In the genomic region with DNA sequence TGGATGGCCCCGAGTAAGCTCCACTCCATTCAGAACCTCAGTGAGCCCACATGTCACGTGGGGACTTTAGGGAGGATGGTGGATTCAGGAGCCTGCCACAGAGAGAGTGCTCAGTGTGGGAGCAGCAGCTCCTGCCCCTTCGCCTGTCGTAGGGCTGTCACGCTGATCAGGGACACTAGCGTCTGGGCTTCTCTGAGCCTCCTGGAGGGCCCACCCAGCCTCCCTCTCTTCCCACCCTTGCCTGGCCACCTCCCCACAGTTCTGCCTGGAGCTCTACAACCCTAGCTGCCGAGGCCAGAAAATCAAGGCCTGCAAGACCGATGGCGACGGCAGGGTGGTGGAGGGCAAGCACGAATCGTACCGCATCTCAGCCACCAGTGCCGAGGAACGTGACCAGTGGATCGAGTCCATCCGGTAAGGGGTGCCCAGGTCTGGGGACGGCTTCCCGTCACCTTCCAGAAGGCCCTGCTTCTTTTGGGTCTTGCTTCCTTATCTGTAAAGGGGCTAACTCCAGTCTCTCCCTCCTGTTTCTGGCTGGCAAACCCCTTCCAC, we compare ENCODE assay signal across 23 cellular contexts. TPM values are rescaled to one million over a fixed set of nuclear protein-coding genes. Genes with fewer than 3 reads are reported as not detected.
DNase-seq lines count a peak whose midpoint lies in the region; ATAC-seq and TF ChIP-seq lines count a peak whose summit lies in the region.
"Had no signal": no experiment of that assay in that cellular context is flagged by ENCODE, and none has a peak within 500 bp of the region (broad histone marks: within the 10 kb centered on the region; RNA-seq: fewer than 3 reads in every experiment).

No MANE protein-coding gene starts in this region.

- POLR2A ChIA-PET in activated CD4-positive, alpha-beta T cell treated with anti-CD3 and anti-CD28 coated beads for 36 hours (lab: Charles Lee), result no interaction called here

- H3K27ac ChIP-seq in HL-60 (replicated peaks), result peak overlapping the region; percentile 92
- peak overlapping the region; percentile 94 for H3K27ac ChIP-seq in neutrophil
- H3K27ac ChIP-seq: prostate gland, tibial nerve, VCaP had no signal

- no peaks in the 10 kb centered on the region for H3K27me3 ChIP-seq in HL-60 (ENCODE audit: insufficient read depth, poor library complexity, severe bottlenecking)
- no peaks in the 10 kb centered on the region for H3K27me3 ChIP-seq in neutrophil
- H3K27me3 ChIP-seq: tibial nerve had no signal

- H3K4me1 Mint-ChIP-seq in activated CD4-positive, alpha-beta T cell treated with anti-CD3 and anti-CD28 coated beads for 36 hours, result peaks cover 74% of the 10 kb centered on the region
- peaks cover 84% of the 10 kb centered on the region for H3K4me1 Mint-ChIP-seq in dendritic cell treated with granulocyte-macrophage colony-stimulating factor and Interleukin-4, amounts not matched to agents 40 ng/mL and 50 ng/mL, for 4 days (ENCODE audit: low read depth)

- peaks cover 6% of the 10 kb centered on the region for H3K9me3 ChIP-seq in neutrophil
- H3K9me3 ChIP-seq: prostate gland, tibial nerve had no signal

- H3K4me3 Mint-ChIP-seq in activated CD4-positive, alpha-beta T cell treated with anti-CD3 and anti-CD28 coated beads for 36 hours, result no peak overlapping the region
- no peak overlapping the region for H3K4me3 Mint-ChIP-seq in dendritic cell treated with granulocyte-macrophage colony-stimulating factor and Interleukin-4, amounts not matched to agents 40 ng/mL and 50 ng/mL, for 4 days
- H3K4me3 Mint-ChIP-seq: activated CD4-positive, alpha-beta memory T cell treated with anti-CD3 and anti-CD28 coated beads, Interleukin-2, amount 10 ng/mL, durations not matched to agents 7 days and 5 days; activated T-cell treated with anti-CD3 and anti-CD28 coated beads, Interleukin-2, amount 50 U/mL, for 24 hours; HFFc6; mesothelial cell of epicardium; nephron progenitor cell had no signal

- no peak for DNase-seq in activated CD4-positive, alpha-beta T cell treated with anti-CD3 and anti-CD28 coated beads for 36 hours
- no peak for DNase-seq in activated CD4-positive, alpha-beta T cell treated with anti-CD3 and anti-CD28 coated beads, Interleukin-2, amount 50 U/mL, for 48 hours
- DNase-seq in HL-60 (ENCODE audit: low read depth in 1 of 2, low spot score in 1 of 2) (no peak), NCI-H524 (lab: John Stamatoyannopoulos, UW) (no peak), NCI-H226 (no peak), NCI-H82 (lab: John Stamatoyannopoulos, UW) (no peak)
- DNase-seq: activated CD4-positive, alpha-beta memory T cell treated with anti-CD3 and anti-CD28 coated beads, Interleukin-2, amount 10 ng/mL, durations not matched to agents 7 days and 5 days; activated naive CD4-positive, alpha-beta T cell; activated T-cell treated with anti-CD3 and anti-CD28 coated beads, Interleukin-2, amount 50 U/mL, for 24 hours; Calu3; HFFc6; Karpas-422; NCI-H1930; nephron progenitor cell; PC-3; SIG-M5; stimulated activated naive CD4-positive, alpha-beta T cell treated with Interleukin-2 at 50 U/mL for 16 hours had no signal

- TF ChIP-seq CTCF in HL-60 (IDR thresholded peaks at IDR 0.05; ENCODE audit: insufficient read depth, low read length), result no peak
- TF ChIP-seq CTCF in neutrophil (IDR thresholded peaks at IDR 0.05), result no peak

- CTCF ChIA-PET in activated CD4-positive, alpha-beta T cell treated with anti-CD3 and anti-CD28 coated beads for 36 hours (lab: Charles Lee), result no interaction called here

- no peaks in the 10 kb centered on the region for H3K27me3 Mint-ChIP-seq in activated CD4-positive, alpha-beta T cell treated with anti-CD3 and anti-CD28 coated beads for 36 hours
- H3K27me3 Mint-ChIP-seq in dendritic cell treated with granulocyte-macrophage colony-stimulating factor and Interleukin-4, amounts not matched to agents 40 ng/mL and 50 ng/mL, for 4 days, result no peaks in the 10 kb centered on the region
- H3K27me3 Mint-ChIP-seq: activated CD4-positive, alpha-beta memory T cell treated with anti-CD3 and anti-CD28 coated beads, Interleukin-2, amount 10 ng/mL, durations not matched to agents 7 days and 5 days; activated T-cell treated with anti-CD3 and anti-CD28 coated beads, Interleukin-2, amount 50 U/mL, for 24 hours had no signal

- no peaks in the 10 kb centered on the region for H3K9me3 Mint-ChIP-seq in activated CD4-positive, alpha-beta T cell treated with anti-CD3 and anti-CD28 coated beads for 36 hours (ENCODE audit: low read depth)
- H3K9me3 Mint-ChIP-seq in dendritic cell treated with granulocyte-macrophage colony-stimulating factor and Interleukin-4, amounts not matched to agents 40 ng/mL and 50 ng/mL, for 4 days, result no peaks in the 10 kb centered on the region
- H3K9me3 Mint-ChIP-seq: activated CD4-positive, alpha-beta memory T cell treated with anti-CD3 and anti-CD28 coated beads, Interleukin-2, amount 10 ng/mL, durations not matched to agents 7 days and 5 days; activated T-cell treated with anti-CD3 and anti-CD28 coated beads, Interleukin-2, amount 50 U/mL, for 24 hours; HFFc6; mesothelial cell of epicardium; nephron progenitor cell had no signal

- intact Hi-C loops in activated CD4-positive, alpha-beta T cell treated with anti-CD3 and anti-CD28 coated beads for 36 hours (cut with DNase I, micrococcal nuclease), result no loop called here
- intact Hi-C loops in dendritic cell treated with granulocyte-macrophage colony-stimulating factor and Interleukin-4, amounts not matched to agents 40 ng/mL and 50 ng/mL, for 4 days (cut with micrococcal nuclease), result loop anchor here (1.0 to 2.0 kb wide), 2 partner anchors 27 to 45 kb away; no protein-coding TSS in a partner anchor

- peaks cover 92% of the 10 kb centered on the region for H3K36me3 ChIP-seq in neutrophil
- H3K36me3 ChIP-seq: prostate gland, tibial nerve had no signal

- peaks cover 86 to 90% of the 10 kb centered on the region in 2 experiments for H3K4me1 ChIP-seq in neutrophil (ENCODE audit: control insufficient read depth in 1 of 2, insufficient read depth in 1 of 2, low read depth in 1 of 2, low read length in 1 of 2)

- H3K36me3 Mint-ChIP-seq in activated CD4-positive, alpha-beta T cell treated with anti-CD3 and anti-CD28 coated beads for 36 hours (ENCODE audit: low read depth), result peaks cover 10% of the 10 kb centered on the region
- peaks cover 82% of the 10 kb centered on the region for H3K36me3 Mint-ChIP-seq in dendritic cell treated with granulocyte-macrophage colony-stimulating factor and Interleukin-4, amounts not matched to agents 40 ng/mL and 50 ng/mL, for 4 days (ENCODE audit: low read depth)
- H3K36me3 Mint-ChIP-seq: mesothelial cell of epicardium had no signal

- H3K27ac Mint-ChIP-seq in activated CD4-positive, alpha-beta T cell treated with anti-CD3 and anti-CD28 coated beads for 36 hours, result peak overlapping the region; percentile 13
- peak overlapping the region; percentile 89 for H3K27ac Mint-ChIP-seq in dendritic cell treated with granulocyte-macrophage colony-stimulating factor and Interleukin-4, amounts not matched to agents 40 ng/mL and 50 ng/mL, for 4 days
- H3K27ac Mint-ChIP-seq: activated T-cell treated with anti-CD3 and anti-CD28 coated beads, Interleukin-2, amount 50 U/mL, for 24 hours; HFFc6; mesothelial cell of epicardium; nephron progenitor cell had no signal

- ATAC-seq in activated CD4-positive, alpha-beta T cell treated with anti-CD3 and anti-CD28 coated beads for 36 hours, result no peak
- ATAC-seq: PC-3 had no signal

- no peak overlapping the region for H3K4me3 ChIP-seq in HL-60 (replicated peaks; ENCODE audit: insufficient read depth, low read length)
- peak overlapping the region; percentile 46 to 60 for H3K4me3 ChIP-seq in neutrophil (ENCODE audit: low read depth in 1 of 2, low read length in 1 of 2)
- H3K4me3 ChIP-seq: prostate gland, tibial nerve had no signal

RNA-seq across cellular contexts. Expression of a gene that starts 29.5 kb away (rescaled TPM):
- 10 to 100 TPM; 33.1 to 42.8 TPM for total RNA-seq in activated CD4-positive, alpha-beta T cell treated with anti-CD3 and anti-CD28 coated beads for 36 hours
- total RNA-seq: mesothelial cell of epicardium had no signal
